ENCODE assay signal across 14 cellular contexts in the genomic region with DNA sequence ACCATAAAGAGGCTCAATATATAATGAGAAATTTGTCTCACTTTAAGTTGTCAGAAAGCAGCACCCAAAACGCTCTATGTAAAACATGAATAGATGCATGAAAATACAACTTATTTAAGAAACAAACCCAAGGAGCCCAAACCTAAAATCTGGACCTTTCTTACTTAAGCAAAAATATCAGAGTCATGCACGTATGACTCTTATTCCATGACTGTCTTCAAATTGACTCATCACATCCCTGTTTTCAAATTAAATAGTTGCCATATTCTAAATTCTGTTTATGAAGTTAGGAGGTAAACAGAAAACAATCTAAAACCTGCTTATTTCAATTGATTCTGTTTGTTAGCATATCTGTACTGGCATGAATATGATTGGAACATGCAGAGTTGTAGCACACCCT. TPM values are rescaled to one million over a fixed set of nuclear protein-coding genes. Genes with fewer than 3 reads are reported as not detected.
DNase-seq lines count a peak whose midpoint lies in the region; ATAC-seq, FAIRE-seq and TF ChIP-seq lines count a peak whose summit lies in the region.
"Had no signal": no experiment of that assay in that cellular context is flagged by ENCODE, and none has a peak within 500 bp of the region (broad histone marks: within the 10 kb centered on the region; RNA-seq: fewer than 3 reads in every experiment).

No MANE protein-coding gene starts in this region.

- ATAC-seq in HepG2 (no peak), thoracic aorta (ENCODE audit: insufficient number of reproducible peaks, low FRiP score, low read depth) (no peak)

- H3K4me2 ChIP-seq in HepG2 (ENCODE audit: low read depth, low read length) (no peak overlapping the region), fibroblast of lung (ENCODE audit: extremely low read depth, insufficient read depth, low read length) (no peak overlapping the region)

- POLR2A ChIA-PET in HepG2 (lab: Yijun Ruan, JAX), result no interaction called here

- DNase-seq in HepG2 (ENCODE audit: low spot score) (no peak), RKO (ENCODE audit: low spot score) (peak; percentile 51), fibroblast of lung (ENCODE audit: low read depth in 2 of 2) (peak; percentile 5 to 13), thoracic aorta (ENCODE audit: low spot score) (no peak), G401 (ENCODE audit: low spot score) (no peak), sigmoid colon (no peak), MV-4-11 (lab: John Stamatoyannopoulos, UW) (no peak)
- DNase-seq: DMS79; Karpas-422; NCI-H2081 treated with DMSO at 0.1 percent for 48 hours; stimulated activated naive B cell treated with anti-CD40 and anti-IgM and Interleukin-4, amounts not matched to agents 10 μg/mL and 1 μg/mL and 100 μg/mL, for 72 hours had no signal

- intact Hi-C loops in HepG2 (cut with micrococcal nuclease; ENCODE audit: unreplicated experiment), result no loop called here
- intact Hi-C loops in sigmoid colon (cut with DNase I), result no loop called here

- TF ChIP-seq CTCF in liver (IDR thresholded peaks at IDR 0.05; ENCODE audit: low read depth, low read length, missing input control) (no peak), HepG2 (CRISPR knock-in tag; IDR thresholded peaks at IDR 0.05) (no peak), fibroblast of lung (conservative IDR thresholded peaks at IDR 0.05 in 1 of 2, IDR thresholded peaks at IDR 0.05 in 1 of 2; ENCODE audit: low read depth in 1 of 2, low read length in 2 of 2) (no peak), thoracic aorta (IDR thresholded peaks at IDR 0.05) (no peak), sigmoid colon (IDR thresholded peaks at IDR 0.05) (no peak)

- no peaks in the 10 kb centered on the region for H3K79me2 ChIP-seq in HepG2 (ENCODE audit: insufficient read depth, low read length)
- H3K79me2 ChIP-seq in fibroblast of lung (ENCODE audit: control insufficient read depth, insufficient read depth, low read length), result no peaks in the 10 kb centered on the region

- H2AFZ ChIP-seq in HepG2 (ENCODE audit: low read length) (no peak overlapping the region), fibroblast of lung (ENCODE audit: low read length) (peak overlapping the region; percentile 41)

- 72% methylated on average over 2 of the region's 2 CpGs for WGBS in liver
- 72% methylated on average over 2 of the region's 2 CpGs for WGBS in HepG2 (ENCODE audit: low lambda C conversion rate)
- WGBS in sigmoid colon, 2 donors, result 85 to 91% methylated on average over 2 of the region's 2 CpGs

- H3K4me1 ChIP-seq in liver (ENCODE audit: control insufficient read depth in 4 of 4, insufficient read depth in 4 of 4, low read length in 3 of 4) (peaks cover 0 to 8% (median 5%) of the 10 kb centered on the region in 4 donors), HepG2 (ENCODE audit: insufficient read depth, low read length) (no peaks in the 10 kb centered on the region), fibroblast of lung (ENCODE audit: control insufficient read depth, extremely low read depth, insufficient read depth, low read length) (no peaks in the 10 kb centered on the region), thoracic aorta (ENCODE audit: control insufficient read depth in 1 of 2, low read depth in 2 of 2) (peaks cover 0 to 22% of the 10 kb centered on the region in 2 donors), sigmoid colon (peaks cover 0 to 16% (median 7%) of the 10 kb centered on the region in 4 donors)

- H3K27ac ChIP-seq in liver (ENCODE audit: low read depth in 1 of 2, low read length in 2 of 2) (peak overlapping the region; percentile 46 to 52), HepG2 (ENCODE audit: extremely low read length, insufficient read depth, low read length) (no peak overlapping the region), fibroblast of lung (ENCODE audit: insufficient read depth, low read length) (no peak overlapping the region), thoracic aorta (peak overlapping the region; percentile 11 to 25), sigmoid colon (no peak overlapping the region)
- H3K27ac ChIP-seq: SK-N-MC, vagina had no signal

- TF ChIP-seq POLR2A in HepG2 (IDR thresholded peaks at IDR 0.05; ENCODE audit: insufficient read depth in 1 of 2, low read depth in 2 of 2, low read length in 2 of 2) (no peak), sigmoid colon (IDR thresholded peaks at IDR 0.05) (no peak)

- no peak for TF ChIP-seq EP300 in HepG2 (IDR thresholded peaks at IDR 0.05; ENCODE audit: low read depth in 2 of 2, low read length in 2 of 2)
- TF ChIP-seq EP300 in HepG2 (CRISPR knock-in tag; IDR thresholded peaks at IDR 0.05; ENCODE audit: borderline replicate concordance), result no peak
- no peak for TF ChIP-seq EP300 in sigmoid colon (IDR thresholded peaks at IDR 0.05)

- TF ChIP-seq RAD21 in liver (IDR thresholded peaks at IDR 0.05) (no peak), HepG2 (CRISPR knock-in tag; IDR thresholded peaks at IDR 0.05) (no peak)

- H3K9me3 ChIP-seq in liver (ENCODE audit: control insufficient read depth in 4 of 4, low read length in 3 of 4) (no peaks in the 10 kb centered on the region), HepG2 (ENCODE audit: low read length) (no peaks in the 10 kb centered on the region), fibroblast of lung (ENCODE audit: control insufficient read depth, insufficient read depth, low read depth, low read length) (no peaks in the 10 kb centered on the region), thoracic aorta (no peaks in the 10 kb centered on the region), sigmoid colon (no peaks in the 10 kb centered on the region)
- H3K9me3 ChIP-seq: vagina had no signal

- H4K20me1 ChIP-seq in HepG2 (ENCODE audit: insufficient read depth, low read length), result no peaks in the 10 kb centered on the region
- H4K20me1 ChIP-seq in fibroblast of lung (ENCODE audit: control insufficient read depth, extremely low read depth, insufficient read depth, low read length), result no peaks in the 10 kb centered on the region

- no peak overlapping the region for H3K9ac ChIP-seq in liver (ENCODE audit: low read depth in 1 of 2, low read length in 2 of 2)
- H3K9ac ChIP-seq in HepG2 (ENCODE audit: insufficient read depth, low read depth, low read length), result no peak overlapping the region
- no peak overlapping the region for H3K9ac ChIP-seq in fibroblast of lung (ENCODE audit: insufficient read depth, low read length)

- in situ Hi-C loops in HepG2 (cut with HindIII; ENCODE audit: extremely low pct_ligation_motif_present, low pct_unique_long_range_greater_than_20kb) (no loop called here), G401 (cut with HindIII; ENCODE audit: low sequenced_read_pairs) (no loop called here)

- H3K27me3 ChIP-seq in liver (ENCODE audit: control insufficient read depth in 4 of 4, insufficient read depth in 4 of 4, low read length in 3 of 4), result no peaks in the 10 kb centered on the region
- no peaks in the 10 kb centered on the region for H3K27me3 ChIP-seq in HepG2 (ENCODE audit: control insufficient read depth in 1 of 2, insufficient read depth in 2 of 2, low read length in 2 of 2)
- H3K27me3 ChIP-seq in fibroblast of lung (ENCODE audit: control insufficient read depth, insufficient read depth, low read length), result no peaks in the 10 kb centered on the region
- no peaks in the 10 kb centered on the region for H3K27me3 ChIP-seq in thoracic aorta (replicated peaks; ENCODE audit: insufficient read depth)
- no peaks in the 10 kb centered on the region for H3K27me3 ChIP-seq in sigmoid colon
- H3K27me3 ChIP-seq: vagina had no signal

- CTCF ChIA-PET in HepG2 (lab: Yijun Ruan, JAX; ENCODE audit: low intra/inter-chr PET ratio, low total read pairs), result no interaction called here

- BruUV-seq in HepG2 (replicated peaks; lab: Mats Ljungman, UMichigan), result no TSS peak

- H3K36me3 ChIP-seq in liver (ENCODE audit: control insufficient read depth in 4 of 4, insufficient read depth in 3 of 4, low read depth in 1 of 4, low read length in 3 of 4), result no peaks in the 10 kb centered on the region
- no peaks in the 10 kb centered on the region for H3K36me3 ChIP-seq in HepG2 (replicated peaks in 1 of 2; ENCODE audit: control insufficient read depth in 1 of 2, insufficient read depth in 2 of 2, low read length in 2 of 2)
- no peaks in the 10 kb centered on the region for H3K36me3 ChIP-seq in fibroblast of lung (ENCODE audit: control insufficient read depth, insufficient read depth, low read length)
- H3K36me3 ChIP-seq in thoracic aorta, result no peaks in the 10 kb centered on the region
- no peaks in the 10 kb centered on the region for H3K36me3 ChIP-seq in sigmoid colon
- H3K36me3 ChIP-seq: vagina had no signal

- FAIRE-seq in HepG2 (lab: Jason Lieb, UNC), result no peak

- H3K4me3 ChIP-seq in liver (ENCODE audit: low read depth in 1 of 3, low read length in 3 of 3), result no peak overlapping the region
- no peak overlapping the region for H3K4me3 ChIP-seq in HepG2 (replicated peaks in 1 of 3; ENCODE audit: insufficient read depth in 1 of 3, low read depth in 2 of 3, low read length in 3 of 3)
- no peak overlapping the region for H3K4me3 ChIP-seq in fibroblast of lung (replicated peaks in 1 of 4; ENCODE audit: control extremely low read depth in 1 of 4, insufficient read depth in 1 of 4, low read depth in 3 of 4, low read length in 4 of 4)
- H3K4me3 ChIP-seq in thoracic aorta, result peak overlapping the region; percentile 51
- no peak overlapping the region for H3K4me3 ChIP-seq in sigmoid colon
- H3K4me3 ChIP-seq: SK-N-MC, vagina had no signal

RNA-seq across cellular contexts. Expression of a gene that starts 42.2 kb away (rescaled TPM):
- total RNA-seq in liver (1 to 10 TPM; 4.1 to 9.2 TPM), HepG2 (2016; rRNA removed; fragmentation: Illumina TruSeq; extraction: Trizol) (0.13 and 0.18 TPM in 2 replicates), fibroblast of lung (2.3 and 3.6 TPM in 2 replicates), thoracic aorta (10 to 100 TPM; 35.3 to 91.9 TPM), sigmoid colon (10 to 100 TPM in 3 of 4 donors, 1 to 10 TPM in 1; 8.0 to 21.6 (median 17.3) TPM)
- polyA plus RNA-seq in liver (1 to 10 TPM; 2.9 to 3.5 TPM), HepG2 (2011; rRNA removed) (0.36 and 0.48 TPM in 2 replicates), fibroblast of lung (0.39 and 0.63 TPM in 2 replicates), sigmoid colon (1 to 10 TPM; 1.7 to 4.8 (median 2.3) TPM)
- total RNA-seq in HepG2 (2016; cell fraction: cytosol; rRNA removed; fragmentation: Illumina TruSeq; extraction: Trizol; ENCODE audit: low read depth), result not detected in 2 replicates
- 0.24 and 0.32 TPM in 2 replicates for total RNA-seq in HepG2 (2016; cell fraction: insoluble cytoplasmic fraction; rRNA removed; fragmentation: Illumina TruSeq; extraction: Trizol)
- total RNA-seq in HepG2 (2016; cell fraction: membrane; rRNA removed; fragmentation: Illumina TruSeq; extraction: Trizol), result 0.17 and 0.49 TPM in 2 replicates
- 0.41 TPM in 1 of 2 replicates, not detected in the other for total RNA-seq in HepG2 (2016; cell fraction: nucleus; rRNA removed; fragmentation: Illumina TruSeq; extraction: Trizol)
- polyA plus RNA-seq in HepG2 (2011; cell fraction: cytosol; rRNA removed), result 0.09 and 0.44 TPM in 2 replicates
- polyA plus RNA-seq in HepG2 (2011; cell fraction: nucleus; rRNA removed), result 0.34 and 0.47 TPM in 2 replicates
- 0.15 and 0.28 TPM in 2 replicates for polyA plus RNA-seq in HepG2 (2012)
- polyA plus RNA-seq in HepG2 (2016; cell fraction: cytosol; fragmentation: Illumina TruSeq; extraction: Trizol; ENCODE audit: low read depth), result 0.19 and 0.32 TPM in 2 replicates
- 0.36 and 0.38 TPM in 2 replicates for polyA plus RNA-seq in HepG2 (2016; cell fraction: insoluble cytoplasmic fraction; fragmentation: Illumina TruSeq; extraction: Trizol; ENCODE audit: low read depth)
- polyA plus RNA-seq in HepG2 (2016; cell fraction: membrane; fragmentation: Illumina TruSeq; extraction: Trizol; ENCODE audit: low read depth), result 0.35 and 0.37 TPM in 2 replicates
- 0.61 and 1.2 TPM in 2 replicates for polyA plus RNA-seq in HepG2 (2016; cell fraction: nucleus; fragmentation: Illumina TruSeq; extraction: Trizol; ENCODE audit: insufficient read depth, low read depth)
- polyA minus RNA-seq in HepG2 (2011; rRNA and poly(A)+ RNA removed; ENCODE audit: low replicate concordance), result 0.10 TPM in 1 of 2 replicates, not detected in the other
- not detected in 2 replicates for polyA minus RNA-seq in HepG2 (2011; cell fraction: cytosol; rRNA and poly(A)+ RNA removed)
- polyA minus RNA-seq in HepG2 (2011; cell fraction: nucleus; rRNA and poly(A)+ RNA removed), result 0.25 and 0.26 TPM in 2 replicates
- 0.73 and 0.98 TPM in 2 replicates for polyA plus RNA-seq in fibroblast of lung (2012)
- 4.5 TPM in 1 of 2 replicates, not detected in the other for polyA minus RNA-seq in fibroblast of lung (ENCODE audit: low replicate concordance)
- total RNA-seq in G401 (2014; rRNA removed; shearing (Covaris generic)), result 12.1 and 22.1 TPM in 2 replicates

Comparison
In these comparisons a context has a peak if more than half of its experiments do, and no peak if none do; other contexts are left out.
1. H3K27ac ChIP-seq: peak in liver (2 of 2) and thoracic aorta (2 of 2); none in HepG2 (single experiment), fibroblast of lung (single experiment) and sigmoid colon (0 of 4).
2. DNase-seq: peak in RKO (single experiment) and fibroblast of lung (2 of 2); none in HepG2 (single experiment), thoracic aorta (single experiment), G401 (single experiment), sigmoid colon (single experiment) and MV-4-11 (single experiment).